In genomic region chr3:108125550-108126071, GRCh38 we compare ENCODE assay signal across 8 cellular contexts. TPM values are rescaled to one million over a fixed set of nuclear protein-coding genes. Genes with fewer than 3 reads are reported as not detected.
DNase-seq lines count a peak whose midpoint lies in the region; ATAC-seq lines count a peak whose summit lies in the region.

No MANE protein-coding gene starts in this region.

- ATAC-seq in HG03095 (IDR thresholded peaks at IDR 0.05; ENCODE audit: unreplicated experiment), result peak; percentile 45
- ATAC-seq in activated T-helper 17 cell treated with anti-CD3 and anti-CD28 coated beads, Interleukin-2, amount 50 U/mL, for 72 hours (replicated peaks), result peak; percentile 46

- peaks cover 53% of the 10 kb centered on the region for H3K36me3 Mint-ChIP-seq in activated T-helper 17 cell treated with anti-CD3 and anti-CD28 coated beads, Interleukin-2, amount 50 U/mL, for 72 hours (ENCODE audit: low read depth)

- H3K4me1 Mint-ChIP-seq in activated T-helper 17 cell treated with anti-CD3 and anti-CD28 coated beads, Interleukin-2, amount 50 U/mL, for 72 hours, result peaks cover 53% of the 10 kb centered on the region

- peak overlapping the region; percentile 97 for H3K27ac Mint-ChIP-seq in activated T-helper 17 cell treated with anti-CD3 and anti-CD28 coated beads, Interleukin-2, amount 50 U/mL, for 72 hours

- peaks cover 6% of the 10 kb centered on the region for H3K9me3 Mint-ChIP-seq in activated T-helper 17 cell treated with anti-CD3 and anti-CD28 coated beads, Interleukin-2, amount 50 U/mL, for 72 hours

- DNase-seq in SIG-M5 treated with dmso at 0.1 percent for 504 hours (lab: John Stamatoyannopoulos, UW; ENCODE audit: unreplicated experiment) (peak; percentile 6), SIG-M5 (lab: John Stamatoyannopoulos, UW) (no peak), NCI-H774 (lab: John Stamatoyannopoulos, UW) (peak; percentile 73), NCI-H82 treated with DMSO at 0.1 percent for 48 hours (lab: John Stamatoyannopoulos, UW; ENCODE audit: unreplicated experiment) (no peak), HuH-7 (ENCODE audit: low spot score) (no peak)
- DNase-seq in stimulated activated CD4-positive, alpha-beta T cell treated with anti-CD3 and anti-CD28 coated beads, Interleukin-12 subunit alpha, Interleukin-12 subunit beta, amount 100 ng/mL, for 48 hours (ENCODE audit: low read depth in 2 of 3, low spot score in 1 of 3), result peak; percentile 27 to 39 (median 33)

- peak overlapping the region; percentile 91 for H3K4me3 Mint-ChIP-seq in activated T-helper 17 cell treated with anti-CD3 and anti-CD28 coated beads, Interleukin-2, amount 50 U/mL, for 72 hours

- H3K27me3 Mint-ChIP-seq in activated T-helper 17 cell treated with anti-CD3 and anti-CD28 coated beads, Interleukin-2, amount 50 U/mL, for 72 hours, result no peaks in the 10 kb centered on the region

RNA-seq across cellular contexts. Expression of gene CD47, which starts 34.8 kb away (rescaled TPM):
- 100 to 1,000 TPM; 139 to 197 TPM for total RNA-seq in activated T-helper 17 cell treated with anti-CD3 and anti-CD28 coated beads, Interleukin-2, amount 50 U/mL, for 72 hours

Comparison
In these comparisons a context has a peak if more than half of its experiments do, and no peak if none do; other contexts are left out.
1. DNase-seq: peak in SIG-M5 treated with dmso at 0.1 percent for 504 hours (single experiment), NCI-H774 (single experiment) and stimulated activated CD4-positive, alpha-beta T cell treated with anti-CD3 and anti-CD28 coated beads, Interleukin-12 subunit alpha, Interleukin-12 subunit beta, amount 100 ng/mL, for 48 hours (3 of 3); none in SIG-M5 (single experiment), NCI-H82 treated with DMSO at 0.1 percent for 48 hours (single experiment) and HuH-7 (single experiment).